ENCODE assay signal across 8 cellular contexts in genomic region chrX:149631293-149632165, GRCh38. TPM values are rescaled to one million over a fixed set of nuclear protein-coding genes. Genes with fewer than 3 reads are reported as not detected.
A peak's percentile ranks its signal among the peaks of the same experiment; 100 is the strongest.
DNase-seq lines count a peak whose midpoint lies in the region; ATAC-seq and TF ChIP-seq lines count a peak whose summit lies in the region.

TSS of gene TMEM185A (minus strand) at chrX:149631792. CDS start at chrX:149631580, 212 bp downstream.

- H3K27ac ChIP-seq in RWPE1 (peak within 1 kb of the TSS; percentile 65), neutrophil (peak within 1 kb of the TSS; percentile 65), substantia nigra (ENCODE audit: low read depth, low read length, poor library complexity, severe bottlenecking) (no peak within 1 kb of the TSS)

- TF ChIP-seq CTCF in RWPE1 (conservative IDR thresholded peaks at IDR 0.05; ENCODE audit: low read depth) = no peak
- no peak for TF ChIP-seq CTCF in neutrophil (IDR thresholded peaks at IDR 0.05)

- peaks cover 9% of the 10 kb centered on the region for H3K27me3 ChIP-seq in neutrophil

- peak; percentile 31 for DNase-seq in DMS153 treated with DMSO at 0.1 percent for 48 hours (lab: John Stamatoyannopoulos, UW; ENCODE audit: unreplicated experiment)
- DNase-seq in RWPE1 (ENCODE audit: low spot score) = peak; percentile 16
- peak; percentile 65 for DNase-seq in activated effector memory CD4-positive, alpha-beta T cell treated with Interleukin-2 at 50 U/mL for 16 hours
- DNase-seq in foreskin melanocyte = peak; percentile 21
- peak in 43 of 49 donors; percentile 0 to 72 (median 25) for DNase-seq in substantia nigra (lab: John Stamatoyannopoulos, UW)

- CTCF ChIA-PET in RWPE1 (lab: Yijun Ruan, JAX) = interaction anchor here (0.6 kb wide), 1 partner anchor 12 kb away, joined by 3 read pairs; no protein-coding TSS in a partner anchor

- H3K27ac Mint-ChIP-seq in IgD-negative memory B cell = peak within 1 kb of the TSS; percentile 79 to 89 (median 89)

- no peaks in the 10 kb centered on the region for H3K36me3 Mint-ChIP-seq in IgD-negative memory B cell

- no peaks in the 10 kb centered on the region for H3K9me3 ChIP-seq in neutrophil

- H3K27me3 Mint-ChIP-seq in IgD-negative memory B cell = no peaks in the 10 kb centered on the region

- peak within 1 kb of the TSS; percentile 67 for H3K4me3 ChIP-seq in neutrophil (ENCODE audit: low read depth in 1 of 2, low read length in 1 of 2)

- peak; percentile 90 for ATAC-seq in GM21529 (IDR thresholded peaks at IDR 0.05; ENCODE audit: unreplicated experiment)

- peaks cover 9 to 15% of the 10 kb centered on the region in 2 experiments for H3K4me1 ChIP-seq in neutrophil (ENCODE audit: control insufficient read depth in 1 of 2, insufficient read depth in 1 of 2, low read depth in 1 of 2, low read length in 1 of 2)

- peaks cover 0 to under 1% (median 0%) of the 10 kb centered on the region in 3 donors for H3K9me3 Mint-ChIP-seq in IgD-negative memory B cell

- H3K4me3 Mint-ChIP-seq in IgD-negative memory B cell = peak within 1 kb of the TSS; percentile 85 to 95 (median 86)

- no peaks in the 10 kb centered on the region for H3K36me3 ChIP-seq in neutrophil

- POLR2A ChIA-PET in RWPE1 (lab: Yijun Ruan, JAX; ENCODE audit: low non-redundant PET) = no interaction called here

- H3K4me1 Mint-ChIP-seq in IgD-negative memory B cell = peaks cover 9 to 25% (median 13%) of the 10 kb centered on the region in 3 donors

RNA-seq across cellular contexts. Expression of gene TMEM185A, which starts in this region (rescaled TPM):
- polyA plus RNA-seq in IgD-negative memory B cell = 18.2 TPM
